ENCODE assay signal across 22 cellular contexts in genomic region chr3:138646527-138646926, GRCh38.
"Had no signal": no experiment of that assay in that cellular context is flagged by ENCODE, and none has a peak within 500 bp of the region (broad histone marks: within the 10 kb centered on the region; RNA-seq: fewer than 3 reads in every experiment).

No MANE protein-coding gene starts in this region.

- DNase-seq: activated CD4-positive, alpha-beta memory T cell treated with anti-CD3 and anti-CD28 coated beads, Interleukin-2, amount 10 ng/mL, durations not matched to agents 7 days and 5 days; activated CD4-positive, alpha-beta T cell treated with anti-CD3 and anti-CD28 coated beads for 36 hours; activated CD4-positive, alpha-beta T cell treated with anti-CD3 and anti-CD28 coated beads, Interleukin-2, amount 10 ng/mL, durations not matched to agents 24 days and 14 days; activated CD4-positive, CD25-positive, alpha-beta regulatory T cell; activated CD4-positive, CD25-positive, alpha-beta regulatory T cell treated with anti-CD3 and anti-CD28 coated beads, Interleukin-2, amount 50 U/mL, for 72 hours; activated CD8-positive, alpha-beta memory T cell treated with anti-CD3 and anti-CD28 coated beads, Interleukin-2, amount 50 U/mL, for 48 hours; activated gamma-delta T cell; activated naive CD4-positive, alpha-beta T cell; activated naive CD4-positive, alpha-beta T cell treated with anti-CD3 and anti-CD28 coated beads, Interleukin-2, amount 10 ng/mL, durations not matched to agents 7 days and 5 days; activated naive CD8-positive, alpha-beta T cell treated with anti-CD3 and anti-CD28 coated beads, Interleukin-2, amount 10 ng/mL, durations not matched to agents 7 days and 5 days; activated T-cell treated with anti-CD3 and anti-CD28 coated beads for 4 hours; activated T-cell treated with anti-CD3 and anti-CD28 coated beads, Interleukin-2, amount 50 U/mL, for 24 hours; activated T-cell treated with anti-CD3 and anti-CD28 coated beads, Interleukin-2, amount 50 U/mL, for 72 hours; anterior cingulate cortex; brain microvascular endothelial cell; effector CD4-positive, alpha-beta T cell; effector memory CD8-positive, alpha-beta T cell; erythroblast; foreskin keratinocyte; gastrocnemius medialis; heart right ventricle; T-helper 2 cell had no signal
